ENCODE assay signal across 21 cellular contexts in the genomic region with DNA sequence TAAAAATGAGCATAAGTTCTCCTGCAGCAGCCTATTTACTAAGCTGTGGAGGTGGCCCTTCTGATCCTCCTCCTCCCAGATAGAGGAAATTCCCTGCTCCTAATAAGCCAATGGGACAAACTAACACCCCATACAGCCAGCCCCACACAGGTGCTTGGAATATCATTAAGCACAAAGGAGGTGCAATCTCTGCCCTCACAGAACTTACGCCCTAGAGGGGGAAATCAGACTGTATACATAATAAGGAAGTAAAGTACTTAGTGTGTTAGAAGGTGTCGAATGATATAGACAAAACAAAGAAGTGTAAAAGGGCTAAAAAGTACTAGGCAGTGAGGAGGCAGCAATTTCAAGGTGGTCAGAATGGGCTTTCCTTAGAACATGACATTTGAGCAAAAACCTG. TPM values are rescaled to one million over a fixed set of nuclear protein-coding genes. Genes with fewer than 3 reads are reported as not detected.
DNase-seq lines count a peak whose midpoint lies in the region; ATAC-seq and TF ChIP-seq lines count a peak whose summit lies in the region.
"Had no signal": no experiment of that assay in that cellular context is flagged by ENCODE, and none has a peak within 500 bp of the region (broad histone marks: within the 10 kb centered on the region; RNA-seq: fewer than 3 reads in every experiment).

No MANE protein-coding gene starts in this region.

- H3K27me3 ChIP-seq in OCI-LY1 (ENCODE audit: insufficient read depth, low read length): no peaks in the 10 kb centered on the region
- H3K27me3 ChIP-seq: cardiac muscle cell, sigmoid colon, upper lobe of left lung had no signal

- H3K27ac Mint-ChIP-seq in naive B cell: peak overlapping the region; percentile 74 to 98 (median 92)
- H3K27ac Mint-ChIP-seq: activated CD4-positive, alpha-beta T cell treated with anti-CD3 and anti-CD28 coated beads, Interleukin-2, amount 10 ng/mL, durations not matched to agents 24 days and 14 days; activated naive CD8-positive, alpha-beta T cell treated with anti-CD3 and anti-CD28 coated beads, Interleukin-2, amount 10 ng/mL, durations not matched to agents 7 days and 5 days; T-helper 2 cell treated with Interferon-gamma antibody and Interleukin-4, amounts not matched to agents 5 μg/mL and 100 μg/mL, for 36 hours had no signal

- peak; percentile 50 for DNase-seq in naive B cell
- DNase-seq in activated T-cell treated with anti-CD3 and anti-CD28 coated beads, Interleukin-2, amount 50 U/mL, for 4 hours: no peak
- DNase-seq in NCI-H2196 (lab: John Stamatoyannopoulos, UW; ENCODE audit: unreplicated experiment): no peak
- DNase-seq: activated CD4-positive, alpha-beta T cell treated with anti-CD3 and anti-CD28 coated beads, Interleukin-2, amount 10 ng/mL, durations not matched to agents 24 days and 14 days; activated naive CD8-positive, alpha-beta T cell treated with anti-CD3 and anti-CD28 coated beads, Interleukin-2, amount 10 ng/mL, durations not matched to agents 7 days and 5 days; activated T-cell treated with anti-CD3 and anti-CD28 coated beads for 4 hours; DMS 273 treated with DMSO at 0.1 percent for 48 hours; NCI-H1048; NCI-H82; occipital lobe; sigmoid colon; stimulated activated CD4-positive, alpha-beta T cell treated with anti-CD3 and anti-CD28 coated beads, Interleukin-4, amount 100 ng/mL, for 24 hours had no signal

- no peaks in the 10 kb centered on the region for H3K9me3 ChIP-seq in OCI-LY1 (ENCODE audit: low read length)
- H3K9me3 ChIP-seq: sigmoid colon, upper lobe of left lung had no signal

- peak overlapping the region; percentile 98; the same call in 1 of the 2 replicates for H2AFZ ChIP-seq in OCI-LY1 (ENCODE audit: low read length)

- peak overlapping the region; percentile 41; the same call in 1 of the 2 replicates for H3K9ac ChIP-seq in OCI-LY1 (ENCODE audit: low read length)

- H3K4me1 Mint-ChIP-seq in naive B cell: peaks cover 20 to 50% (median 41%) of the 10 kb centered on the region in 3 donors
- H3K4me1 Mint-ChIP-seq in activated T-cell treated with anti-CD3 and anti-CD28 coated beads, Interleukin-2, amount 50 U/mL, for 4 hours (ENCODE audit: low read depth): peaks cover 3% of the 10 kb centered on the region
- H3K4me1 Mint-ChIP-seq: activated CD4-positive, alpha-beta T cell treated with anti-CD3 and anti-CD28 coated beads, Interleukin-2, amount 10 ng/mL, durations not matched to agents 24 days and 14 days had no signal

- ATAC-seq in GM18505 (IDR thresholded peaks at IDR 0.05; ENCODE audit: unreplicated experiment): peak; percentile 23
- peak; percentile 24 for ATAC-seq in HG02938 (IDR thresholded peaks at IDR 0.05; ENCODE audit: unreplicated experiment)
- ATAC-seq in naive B cell (ENCODE audit: low read depth in 2 of 2): peak; percentile 63 to 69
- ATAC-seq in HG03457 (IDR thresholded peaks at IDR 0.05; ENCODE audit: unreplicated experiment): no peak
- ATAC-seq in activated T-cell treated with anti-CD3 and anti-CD28 coated beads, Interleukin-2, amount 50 U/mL, for 4 hours: no peak
- no peak for ATAC-seq in GM19035 (IDR thresholded peaks at IDR 0.05; ENCODE audit: unreplicated experiment)

- H3K4me3 ChIP-seq in OCI-LY1 (ENCODE audit: low read depth, low read length, poor library complexity, severe bottlenecking): peak overlapping the region; percentile 29
- H3K4me3 ChIP-seq: cardiac muscle cell, lung, sigmoid colon, upper lobe of left lung had no signal

- H3K4me3 Mint-ChIP-seq in naive B cell: peak overlapping the region in 6 of 8 donors; percentile 16 to 79 (median 62)
- H3K4me3 Mint-ChIP-seq in activated T-cell treated with anti-CD3 and anti-CD28 coated beads, Interleukin-2, amount 50 U/mL, for 4 hours: no peak overlapping the region
- H3K4me3 Mint-ChIP-seq: activated CD4-positive, alpha-beta T cell treated with anti-CD3 and anti-CD28 coated beads, Interleukin-2, amount 10 ng/mL, durations not matched to agents 24 days and 14 days; activated naive CD8-positive, alpha-beta T cell treated with anti-CD3 and anti-CD28 coated beads, Interleukin-2, amount 10 ng/mL, durations not matched to agents 7 days and 5 days; T-helper 2 cell treated with Interferon-gamma antibody and Interleukin-4, amounts not matched to agents 5 μg/mL and 100 μg/mL, for 36 hours had no signal

- peaks cover 27% of the 10 kb centered on the region for H3K4me1 ChIP-seq in OCI-LY1 (ENCODE audit: insufficient read depth, low read length, severe bottlenecking)
- H3K4me1 ChIP-seq: sigmoid colon, upper lobe of left lung had no signal

- peak overlapping the region; percentile 98 for H3K27ac ChIP-seq in OCI-LY1 (ENCODE audit: low read depth, low read length, poor library complexity, severe bottlenecking)
- H3K27ac ChIP-seq: cardiac muscle cell, sigmoid colon, upper lobe of left lung had no signal

- H3F3A ChIP-seq in OCI-LY1 (ENCODE audit: insufficient read depth, low read length): no peaks in the 10 kb centered on the region

- no peaks in the 10 kb centered on the region for H3K27me3 Mint-ChIP-seq in naive B cell
- H3K27me3 Mint-ChIP-seq in activated T-cell treated with anti-CD3 and anti-CD28 coated beads, Interleukin-2, amount 50 U/mL, for 4 hours (ENCODE audit: low read depth): peaks cover 23% of the 10 kb centered on the region

- no peak for TF ChIP-seq POLR2A in GM18505 (IDR thresholded peaks at IDR 0.05; ENCODE audit: borderline replicate concordance, extremely low read depth, insufficient read depth, insufficient read length)

- peaks cover 0 to 3% (median 0%) of the 10 kb centered on the region in 7 donors for H3K9me3 Mint-ChIP-seq in naive B cell
- no peaks in the 10 kb centered on the region for H3K9me3 Mint-ChIP-seq in activated T-cell treated with anti-CD3 and anti-CD28 coated beads, Interleukin-2, amount 50 U/mL, for 4 hours
- H3K9me3 Mint-ChIP-seq: activated CD4-positive, alpha-beta T cell treated with anti-CD3 and anti-CD28 coated beads, Interleukin-2, amount 10 ng/mL, durations not matched to agents 24 days and 14 days; T-helper 2 cell treated with Interferon-gamma antibody and Interleukin-4, amounts not matched to agents 5 μg/mL and 100 μg/mL, for 36 hours had no signal

- peak overlapping the region; percentile 62 for H3K4me2 ChIP-seq in OCI-LY1 (ENCODE audit: low read length)

- H3K79me2 ChIP-seq in OCI-LY1 (ENCODE audit: insufficient read depth, low read length): no peaks in the 10 kb centered on the region

- no peaks in the 10 kb centered on the region for H3K36me3 Mint-ChIP-seq in naive B cell
- no peaks in the 10 kb centered on the region for H3K36me3 Mint-ChIP-seq in activated T-cell treated with anti-CD3 and anti-CD28 coated beads, Interleukin-2, amount 50 U/mL, for 4 hours (ENCODE audit: insufficient read depth)
- H3K36me3 Mint-ChIP-seq: activated naive CD8-positive, alpha-beta T cell treated with anti-CD3 and anti-CD28 coated beads, Interleukin-2, amount 10 ng/mL, durations not matched to agents 7 days and 5 days had no signal

- H3K9me2 ChIP-seq in OCI-LY1 (ENCODE audit: low read depth, low read length): no peaks in the 10 kb centered on the region

- no peak for TF ChIP-seq CTCF in OCI-LY1 (IDR thresholded peaks at IDR 0.05; ENCODE audit: low read length)

- no peaks in the 10 kb centered on the region for H4K20me1 ChIP-seq in OCI-LY1 (ENCODE audit: insufficient read depth, low read length)

- H3K36me3 ChIP-seq in OCI-LY1 (ENCODE audit: insufficient read depth, low read length): no peaks in the 10 kb centered on the region
- H3K36me3 ChIP-seq: cardiac muscle cell, sigmoid colon, upper lobe of left lung had no signal

RNA-seq across cellular contexts. Expression of a gene that starts 5.8 kb away (rescaled TPM):
- not detected for polyA plus RNA-seq in naive B cell (ENCODE audit: low read depth in 6 of 6)
- total RNA-seq in activated T-cell treated with anti-CD3 and anti-CD28 coated beads, Interleukin-2, amount 50 U/mL, for 4 hours: not detected
- total RNA-seq: activated CD4-positive, alpha-beta T cell treated with anti-CD3 and anti-CD28 coated beads, Interleukin-2, amount 10 ng/mL, durations not matched to agents 24 days and 14 days; activated naive CD8-positive, alpha-beta T cell treated with anti-CD3 and anti-CD28 coated beads, Interleukin-2, amount 10 ng/mL, durations not matched to agents 7 days and 5 days; cardiac muscle cell; lung; occipital lobe; upper lobe of left lung had no signal
- polyA plus RNA-seq: cardiac muscle cell, lung had no signal

RNA-seq across cellular contexts. Expression of a gene that starts 16.8 kb away (rescaled TPM):
- polyA plus RNA-seq in naive B cell (ENCODE audit: low read depth in 6 of 6): not detected
- total RNA-seq in activated T-cell treated with anti-CD3 and anti-CD28 coated beads, Interleukin-2, amount 50 U/mL, for 4 hours: not detected
- total RNA-seq: activated CD4-positive, alpha-beta T cell treated with anti-CD3 and anti-CD28 coated beads, Interleukin-2, amount 10 ng/mL, durations not matched to agents 24 days and 14 days; activated naive CD8-positive, alpha-beta T cell treated with anti-CD3 and anti-CD28 coated beads, Interleukin-2, amount 10 ng/mL, durations not matched to agents 7 days and 5 days; cardiac muscle cell; lung; occipital lobe; sigmoid colon; upper lobe of left lung had no signal
- polyA plus RNA-seq: cardiac muscle cell, lung, sigmoid colon had no signal

RNA-seq across cellular contexts. Expression of a gene that starts 42.8 kb away (rescaled TPM):
- 1,000 to 10,000 TPM in 1 of 6 donors, 100 to 1,000 TPM in 5; 910 to 1,188 (median 959) TPM for polyA plus RNA-seq in naive B cell (ENCODE audit: low read depth in 6 of 6)
- total RNA-seq in activated T-cell treated with anti-CD3 and anti-CD28 coated beads, Interleukin-2, amount 50 U/mL, for 4 hours: 1 to 10 TPM in 2 of 3 donors, under 1 TPM in 1; 0.94 to 5.5 (median 1.4) TPM
- total RNA-seq: activated CD4-positive, alpha-beta T cell treated with anti-CD3 and anti-CD28 coated beads, Interleukin-2, amount 10 ng/mL, durations not matched to agents 24 days and 14 days; cardiac muscle cell; occipital lobe; sigmoid colon had no signal
- polyA plus RNA-seq: cardiac muscle cell had no signal

Comparison
In these comparisons a context has a peak if more than half of its experiments do, and no peak if none do; other contexts are left out.
1. ATAC-seq: peak in GM18505 (single experiment), HG02938 (single experiment) and naive B cell (2 of 2); none in HG03457 (single experiment), activated T-cell treated with anti-CD3 and anti-CD28 coated beads, Interleukin-2, amount 50 U/mL, for 4 hours (0 of 2) and GM19035 (single experiment).